In the genomic region with DNA sequence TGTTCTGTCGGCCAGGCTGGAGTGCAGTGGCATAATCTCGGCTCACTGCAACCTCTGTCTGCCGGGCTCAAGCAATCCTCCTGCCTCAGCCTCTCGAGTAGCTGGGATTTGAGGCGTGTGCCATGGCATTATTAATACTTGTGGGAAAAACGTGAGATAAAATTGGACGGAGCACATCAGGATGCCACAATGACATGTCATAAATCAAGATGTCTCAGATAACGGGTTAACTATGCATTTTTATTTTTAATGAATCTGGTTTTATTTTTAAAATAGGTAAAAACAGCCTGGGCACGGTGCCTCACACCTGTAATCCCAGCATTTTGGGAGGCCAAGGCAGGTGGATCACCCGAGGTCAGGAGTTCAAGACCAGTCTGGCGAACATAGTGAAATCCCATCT, we compare ENCODE assay signal across 1 cellular context.
TF ChIP-seq lines count a peak whose summit lies in the region.

No MANE protein-coding gene starts in this region.

TF ChIP-seq in K562, 482 proteins besides CTCF, POLR2A, EP300 and RAD21 (continued from another document):
- TF ChIP-seq PBX2 (CRISPR knock-in tag; IDR thresholded peaks at IDR 0.05; ENCODE audit: low read depth) (no peak), PBX2 (tag; conservative IDR thresholded peaks at IDR 0.05; ENCODE audit: low read depth) (peak; percentile 73), ZBTB5 (IDR thresholded peaks at IDR 0.05) (no peak)
- TF ChIP-seq, protein P1, sequence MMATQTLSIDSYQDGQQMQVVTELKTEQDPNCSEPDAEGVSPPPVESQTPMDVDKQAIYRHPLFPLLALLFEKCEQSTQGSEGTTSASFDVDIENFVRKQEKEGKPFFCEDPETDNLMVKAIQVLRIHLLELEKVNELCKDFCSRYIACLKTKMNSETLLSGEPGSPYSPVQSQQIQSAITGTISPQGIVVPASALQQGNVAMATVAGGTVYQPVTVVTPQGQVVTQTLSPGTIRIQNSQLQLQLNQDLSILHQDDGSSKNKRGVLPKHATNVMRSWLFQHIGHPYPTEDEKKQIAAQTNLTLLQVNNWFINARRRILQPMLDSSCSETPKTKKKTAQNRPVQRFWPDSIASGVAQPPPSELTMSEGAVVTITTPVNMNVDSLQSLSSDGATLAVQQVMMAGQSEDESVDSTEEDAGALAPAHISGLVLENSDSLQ (IDR thresholded peaks at IDR 0.05) = peak; percentile 46; the same call in 1 of the 2 replicates
- TF ChIP-seq, protein P2, sequence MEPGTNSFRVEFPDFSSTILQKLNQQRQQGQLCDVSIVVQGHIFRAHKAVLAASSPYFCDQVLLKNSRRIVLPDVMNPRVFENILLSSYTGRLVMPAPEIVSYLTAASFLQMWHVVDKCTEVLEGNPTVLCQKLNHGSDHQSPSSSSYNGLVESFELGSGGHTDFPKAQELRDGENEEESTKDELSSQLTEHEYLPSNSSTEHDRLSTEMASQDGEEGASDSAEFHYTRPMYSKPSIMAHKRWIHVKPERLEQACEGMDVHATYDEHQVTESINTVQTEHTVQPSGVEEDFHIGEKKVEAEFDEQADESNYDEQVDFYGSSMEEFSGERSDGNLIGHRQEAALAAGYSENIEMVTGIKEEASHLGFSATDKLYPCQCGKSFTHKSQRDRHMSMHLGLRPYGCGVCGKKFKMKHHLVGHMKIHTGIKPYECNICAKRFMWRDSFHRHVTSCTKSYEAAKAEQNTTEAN (CRISPR knock-in tag; IDR thresholded peaks at IDR 0.05) = no peak
